ENCODE assay signal across 10 cellular contexts in the genomic region with DNA sequence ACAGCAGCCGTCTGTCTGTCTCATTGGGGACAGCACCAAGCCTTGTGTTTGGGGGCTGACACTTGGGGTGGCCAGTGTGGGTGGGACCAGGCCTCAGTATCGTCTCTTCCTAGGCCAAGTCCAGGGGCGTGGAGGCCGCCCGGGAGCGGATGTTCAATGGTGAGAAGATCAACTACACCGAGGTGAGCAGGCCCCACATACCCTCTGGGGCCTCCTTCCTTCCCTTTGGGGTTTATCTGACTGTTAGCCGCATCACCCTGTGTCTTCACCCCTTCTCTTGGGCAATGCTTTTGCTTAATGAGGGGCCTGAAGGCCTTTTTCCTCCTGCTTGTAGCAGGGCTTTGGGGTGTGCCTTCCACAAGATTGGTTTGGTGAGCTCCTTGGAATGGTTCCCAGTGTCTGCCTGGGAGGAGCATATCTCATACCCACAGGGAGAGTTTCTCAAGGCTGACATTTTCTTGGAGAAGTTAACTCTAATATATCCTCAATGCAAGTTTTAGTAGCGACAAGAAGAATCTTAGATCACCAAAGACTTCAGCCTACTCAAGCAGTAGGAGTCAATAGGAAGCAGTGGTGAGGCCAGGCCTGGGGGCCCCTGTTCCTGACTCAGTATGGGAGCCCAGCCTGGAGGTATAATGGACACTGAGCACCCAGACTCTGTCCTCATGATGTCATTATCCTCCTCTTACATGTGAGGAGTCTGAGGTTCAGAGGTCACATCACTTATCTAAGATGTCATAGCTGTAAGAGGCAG. TPM values are rescaled to one million over a fixed set of nuclear protein-coding genes. Genes with fewer than 3 reads are reported as not detected.
DNase-seq lines count a peak whose midpoint lies in the region; ATAC-seq and TF ChIP-seq lines count a peak whose summit lies in the region.
"Had no signal": no experiment of that assay in that cellular context is flagged by ENCODE, and none has a peak within 500 bp of the region (broad histone marks: within the 10 kb centered on the region; RNA-seq: fewer than 3 reads in every experiment).

No MANE protein-coding gene starts in this region.

- H3K36me3 Mint-ChIP-seq in activated CD4-positive, alpha-beta memory T cell treated with anti-CD3 and anti-CD28 coated beads for 36 hours, result peaks cover 47% of the 10 kb centered on the region
- H3K36me3 Mint-ChIP-seq in endothelial cell (ENCODE audit: low read depth, unreplicated experiment), result peaks cover 6% of the 10 kb centered on the region

- POLR2A ChIA-PET in activated CD4-positive, alpha-beta memory T cell treated with anti-CD3 and anti-CD28 coated beads for 36 hours (lab: Charles Lee), result interaction anchor here (1.0 kb wide), 1 partner anchor 64 kb away, joined by 3 read pairs; no protein-coding TSS in a partner anchor

- peak overlapping the region; percentile 84 for H3K27ac Mint-ChIP-seq in activated CD4-positive, alpha-beta memory T cell treated with anti-CD3 and anti-CD28 coated beads for 36 hours
- H3K27ac Mint-ChIP-seq in endothelial cell (ENCODE audit: unreplicated experiment), result no peak overlapping the region

- no peak for ATAC-seq in heart right ventricle
- no peak for ATAC-seq in Right ventricle myocardium inferior
- ATAC-seq in upper lobe of right lung, result no peak

- H3K4me3 ChIP-seq in heart right ventricle (peak overlapping the region in 9 of 10 donors; percentile 82 to 99 (median 94)), hepatocyte (no peak overlapping the region), upper lobe of right lung (peak overlapping the region; percentile 97)

- H3K9me3 ChIP-seq in heart right ventricle (no peaks in the 10 kb centered on the region), hepatocyte (ENCODE audit: low read depth) (no peaks in the 10 kb centered on the region), upper lobe of right lung (no peaks in the 10 kb centered on the region)

- no peaks in the 10 kb centered on the region for H4K20me1 ChIP-seq in hepatocyte (ENCODE audit: insufficient read depth, poor library complexity, severe bottlenecking)

- H3K27me3 Mint-ChIP-seq in activated CD4-positive, alpha-beta memory T cell treated with anti-CD3 and anti-CD28 coated beads for 36 hours, result no peaks in the 10 kb centered on the region
- peaks cover 23% of the 10 kb centered on the region for H3K27me3 Mint-ChIP-seq in endothelial cell (ENCODE audit: unreplicated experiment)

- H3K27me3 ChIP-seq in heart right ventricle (no peaks in the 10 kb centered on the region), hepatocyte (no peaks in the 10 kb centered on the region), upper lobe of right lung (no peaks in the 10 kb centered on the region)

- H3K36me3 ChIP-seq in heart right ventricle (peaks cover 0 to 58% (median 40%) of the 10 kb centered on the region in 9 donors), hepatocyte (replicated peaks; ENCODE audit: insufficient read depth, low read depth) (no peaks in the 10 kb centered on the region), upper lobe of right lung (peaks cover 47% of the 10 kb centered on the region)

- H2AFZ ChIP-seq in hepatocyte, result no peak overlapping the region

- peak overlapping the region; percentile 95 for H3K4me3 Mint-ChIP-seq in activated CD4-positive, alpha-beta memory T cell treated with anti-CD3 and anti-CD28 coated beads for 36 hours
- H3K4me3 Mint-ChIP-seq in endothelial cell (ENCODE audit: unreplicated experiment), result no peak overlapping the region

- WGBS in heart right ventricle, 2 donors, result 61% methylated on average over 9 of the region's 9 CpGs
- WGBS in hepatocyte (ENCODE audit: low lambda C conversion rate, missing lambda C conversion rate), result 95% methylated on average over 9 of the region's 9 CpGs

- peaks cover 32% of the 10 kb centered on the region for H3K79me2 ChIP-seq in hepatocyte

- H3K4me1 ChIP-seq in heart right ventricle (peaks cover 17 to 65% (median 51%) of the 10 kb centered on the region in 9 donors), hepatocyte (ENCODE audit: insufficient read depth) (peaks cover 11% of the 10 kb centered on the region), upper lobe of right lung (peaks cover 19% of the 10 kb centered on the region)

- CTCF ChIA-PET in activated CD4-positive, alpha-beta memory T cell treated with anti-CD3 and anti-CD28 coated beads for 36 hours (lab: Charles Lee), result no interaction called here

- peaks cover 45% of the 10 kb centered on the region for H3K4me1 Mint-ChIP-seq in activated CD4-positive, alpha-beta memory T cell treated with anti-CD3 and anti-CD28 coated beads for 36 hours (ENCODE audit: low read depth)
- peaks cover 3% of the 10 kb centered on the region for H3K4me1 Mint-ChIP-seq in endothelial cell (ENCODE audit: unreplicated experiment)

- DNase-seq in heart right ventricle (no peak), Right ventricle myocardium inferior (ENCODE audit: missing footprints) (no peak), hepatocyte (ENCODE audit: low spot score) (peak; percentile 43), upper lobe of right lung (no peak), T1000 (lab: John Stamatoyannopoulos, UW) (no peak), endothelial cell (ENCODE audit: low spot score) (no peak)
- DNase-seq in activated CD4-positive, alpha-beta memory T cell treated with anti-CD3 and anti-CD28 coated beads for 36 hours, result no peak
- DNase-seq in stimulated activated CD4-positive, alpha-beta T cell treated with anti-CD3 and anti-CD28 coated beads, Interleukin-4, amount 100 ng/mL, for 1 hour, result no peak
- DNase-seq: GDM1, NCI-H1092 treated with DMSO at 0.1 percent for 48 hours had no signal

- H3K9me3 Mint-ChIP-seq in activated CD4-positive, alpha-beta memory T cell treated with anti-CD3 and anti-CD28 coated beads for 36 hours, result no peaks in the 10 kb centered on the region
- no peaks in the 10 kb centered on the region for H3K9me3 Mint-ChIP-seq in endothelial cell (ENCODE audit: unreplicated experiment)

- TF ChIP-seq CTCF in heart right ventricle (IDR thresholded peaks at IDR 0.05), result no peak
- TF ChIP-seq CTCF in hepatocyte (IDR thresholded peaks at IDR 0.05; ENCODE audit: poor library complexity), result no peak
- no peak for TF ChIP-seq CTCF in upper lobe of right lung (IDR thresholded peaks at IDR 0.05)
- TF ChIP-seq CTCF in endothelial cell (IDR thresholded peaks at IDR 0.05; ENCODE audit: unreplicated experiment), result no peak

- intact Hi-C loops in heart right ventricle (cut with DNase I) (loop anchor here in 1 of 10 donors (5.0 kb wide), 1 partner anchor 60 kb away; a partner anchor contains a TSS), Right ventricle myocardium inferior (cut with DNase I) (no loop called here), upper lobe of right lung (cut with DNase I) (no loop called here)
- intact Hi-C loops in activated CD4-positive, alpha-beta memory T cell treated with anti-CD3 and anti-CD28 coated beads for 36 hours (cut with micrococcal nuclease), result no loop called here

- H3K4me2 ChIP-seq in hepatocyte, result peak overlapping the region; percentile 92

- H3K27ac ChIP-seq in heart right ventricle, result peak overlapping the region in 5 of 10 donors; percentile 9 to 97 (median 39)
- no peak overlapping the region for H3K27ac ChIP-seq in hepatocyte
- no peak overlapping the region for H3K27ac ChIP-seq in upper lobe of right lung

- H3K9me2 ChIP-seq in hepatocyte (replicated peaks; ENCODE audit: insufficient read depth), result no peaks in the 10 kb centered on the region

RNA-seq across cellular contexts. Expression of a gene that starts 1.9 kb away (rescaled TPM):
- total RNA-seq in heart right ventricle (100 to 1,000 TPM; 517 to 711 (median 563) TPM), Right ventricle myocardium inferior (533 TPM), hepatocyte (82.9 and 117 TPM in 2 replicates), upper lobe of right lung (144 TPM), endothelial cell (ENCODE audit: unreplicated experiment) (133 TPM)
- polyA plus RNA-seq in heart right ventricle (100 to 1,000 TPM; 178 to 205 TPM), hepatocyte (120 and 124 TPM in 2 replicates)
- 100 to 1,000 TPM; 549 to 564 TPM for total RNA-seq in activated CD4-positive, alpha-beta memory T cell treated with anti-CD3 and anti-CD28 coated beads for 36 hours

RNA-seq across cellular contexts. Expression of a gene that starts 37.4 kb away (rescaled TPM):
- 10 to 100 TPM in 2 of 10 donors, 1 to 10 TPM in 8; 7.1 to 12.2 (median 9.3) TPM for total RNA-seq in heart right ventricle
- polyA plus RNA-seq in heart right ventricle, result 10 to 100 TPM in 1 of 2 donors, 1 to 10 TPM in 1; 7.1 to 15.3 TPM
- total RNA-seq in Right ventricle myocardium inferior, result 10.6 TPM
- 10 to 100 TPM; 29.8 TPM for total RNA-seq in activated CD4-positive, alpha-beta memory T cell treated with anti-CD3 and anti-CD28 coated beads for 36 hours
- total RNA-seq in hepatocyte, result 9.8 and 12.4 TPM in 2 replicates
- polyA plus RNA-seq in hepatocyte, result 6.3 and 7.3 TPM in 2 replicates
- 7.4 TPM for total RNA-seq in upper lobe of right lung
- total RNA-seq in endothelial cell (ENCODE audit: unreplicated experiment), result 10.3 TPM
